8 cellular contexts compared by ENCODE assay signal in the genomic region with DNA sequence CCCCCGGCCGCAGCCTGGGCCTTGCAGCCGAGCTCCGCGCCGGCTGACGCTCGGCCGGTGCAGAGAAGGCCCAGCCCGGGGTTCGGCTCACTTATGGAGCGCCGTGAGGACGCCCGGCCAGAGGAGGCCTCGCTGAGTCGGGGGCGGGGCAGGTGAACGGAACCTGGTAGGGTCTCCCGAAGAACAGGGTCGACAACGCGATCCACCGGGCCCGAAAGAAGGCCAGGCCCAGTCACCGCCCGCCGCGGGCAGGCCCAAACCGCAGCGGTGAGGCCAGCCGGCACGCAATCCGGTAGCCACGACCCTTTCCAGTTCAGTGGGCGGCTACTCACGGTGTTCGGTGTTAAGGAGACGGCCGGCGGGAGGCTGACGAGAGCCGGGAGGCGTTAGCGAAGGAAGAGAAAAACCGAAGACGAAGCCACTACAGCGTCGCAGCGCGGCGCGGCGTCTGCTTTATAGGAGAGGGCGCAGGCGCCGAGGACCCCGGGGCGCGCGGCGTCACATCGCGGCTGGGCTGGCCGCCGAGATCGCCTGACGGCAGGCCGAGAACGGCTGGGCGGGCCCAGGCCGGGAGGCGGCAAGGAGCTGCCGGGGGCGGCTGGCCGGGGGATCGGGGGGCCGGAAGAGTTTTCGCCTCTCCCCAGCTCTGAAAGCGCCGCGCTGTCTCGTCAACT. TPM values are rescaled to one million over a fixed set of nuclear protein-coding genes. Genes with fewer than 3 reads are reported as not detected.
DNase-seq lines count a peak whose midpoint lies in the region; ATAC-seq and TF ChIP-seq lines count a peak whose summit lies in the region.

Gene SKP1 (minus strand): TSS at position 428 of the 674 bp plus-strand sequence. CDS start 2,928 bp downstream, outside the sequence.

- TF ChIP-seq POLR2A in esophagus muscularis mucosa (IDR thresholded peaks at IDR 0.05; ENCODE audit: low read depth): peak; percentile 90

- H3K9me3 ChIP-seq in esophagus muscularis mucosa (no peaks in the 10 kb centered on the region), muscle layer of duodenum (ENCODE audit: control insufficient read depth in 1 of 2, low read length in 2 of 2) (no peaks in the 10 kb centered on the region)

- peaks cover 30% of the 10 kb centered on the region for H3K4me1 Mint-ChIP-seq in activated T-cell treated with anti-CD3 and anti-CD28 coated beads, Interleukin-2, amount 50 U/mL, for 72 hours (ENCODE audit: low read depth)

- DNase-seq in DMS114 treated with DMSO at 0.1 percent for 48 hours (lab: John Stamatoyannopoulos, UW; ENCODE audit: unreplicated experiment) (peak; percentile 68), HuH-7.5 (ENCODE audit: low spot score) (peak; percentile 49), RKO (ENCODE audit: low spot score) (peak; percentile 85), esophagus muscularis mucosa (ENCODE audit: extremely low spot score) (peak; percentile 93)
- peak; percentile 89 to 91 for DNase-seq in activated T-cell treated with anti-CD3 and anti-CD28 coated beads, Interleukin-2, amount 50 U/mL, for 72 hours
- DNase-seq in stimulated activated CD8-positive, alpha-beta memory T cell treated with anti-CD3 and anti-CD28 coated beads, Interleukin-7, amount 100 ng/mL, for 24 hours (ENCODE audit: low read depth): peak; percentile 64

- WGBS in esophagus muscularis mucosa: no CpG with 5 or more reads among the region's 83 CpGs

- H3K4me3 Mint-ChIP-seq in activated T-cell treated with anti-CD3 and anti-CD28 coated beads, Interleukin-2, amount 50 U/mL, for 72 hours: peak within 1 kb of the TSS; percentile 93 to 94

- peaks cover 8 to 22% (median 20%) of the 10 kb centered on the region in 4 donors for H3K36me3 ChIP-seq in esophagus muscularis mucosa
- peaks cover 0 to 19% of the 10 kb centered on the region in 2 donors for H3K36me3 ChIP-seq in muscle layer of duodenum (ENCODE audit: control insufficient read depth in 1 of 2, insufficient read depth in 2 of 2, low read length in 2 of 2)

- TF ChIP-seq CTCF in esophagus muscularis mucosa (IDR thresholded peaks at IDR 0.05): no peak

- H3K9me3 Mint-ChIP-seq in activated T-cell treated with anti-CD3 and anti-CD28 coated beads, Interleukin-2, amount 50 U/mL, for 72 hours: no peaks in the 10 kb centered on the region

- TF ChIP-seq EP300 in esophagus muscularis mucosa (IDR thresholded peaks at IDR 0.05): no peak

- peaks cover 10 to 26% of the 10 kb centered on the region in 2 donors for H3K36me3 Mint-ChIP-seq in activated T-cell treated with anti-CD3 and anti-CD28 coated beads, Interleukin-2, amount 50 U/mL, for 72 hours (ENCODE audit: insufficient read depth in 2 of 2)

- ATAC-seq in GM21515 (IDR thresholded peaks at IDR 0.05; ENCODE audit: unreplicated experiment): peak; percentile 73
- ATAC-seq in activated T-cell treated with anti-CD3 and anti-CD28 coated beads, Interleukin-2, amount 50 U/mL, for 72 hours (replicated peaks in 1 of 2): peak; percentile 86 to 88

- peaks cover 34 to 51% (median 47%) of the 10 kb centered on the region in 4 donors for H3K4me1 ChIP-seq in esophagus muscularis mucosa
- H3K4me1 ChIP-seq in muscle layer of duodenum (ENCODE audit: control insufficient read depth in 1 of 2, insufficient read depth in 2 of 2, low read length in 2 of 2): peaks cover 6 to 31% of the 10 kb centered on the region in 2 donors

- peak within 1 kb of the TSS; percentile 96 for H3K27ac Mint-ChIP-seq in activated T-cell treated with anti-CD3 and anti-CD28 coated beads, Interleukin-2, amount 50 U/mL, for 72 hours

- H3K4me3 ChIP-seq in esophagus muscularis mucosa: peak within 1 kb of the TSS; percentile 67 to 94 (median 94)
- peak within 1 kb of the TSS; percentile 92 to 95 for H3K4me3 ChIP-seq in muscle layer of duodenum (ENCODE audit: low read depth in 1 of 2, low read length in 2 of 2)

- intact Hi-C loops in esophagus muscularis mucosa (cut with DNase I): loop anchor here (5.0 to 10.0 kb wide), 2 partner anchors 51 to 398 kb away; partner anchors contain the start of gene PPP2CA

- H3K27me3 Mint-ChIP-seq in activated T-cell treated with anti-CD3 and anti-CD28 coated beads, Interleukin-2, amount 50 U/mL, for 72 hours (ENCODE audit: low read depth): no peaks in the 10 kb centered on the region

- H3K27ac ChIP-seq in esophagus muscularis mucosa (replicated peaks in 1 of 4) (peak within 1 kb of the TSS; percentile 95 to 99 (median 98)), muscle layer of duodenum (ENCODE audit: low read length) (peak within 1 kb of the TSS; percentile 94)

- H3K27me3 ChIP-seq in esophagus muscularis mucosa (no peaks in the 10 kb centered on the region), muscle layer of duodenum (ENCODE audit: low read depth, low read length) (no peaks in the 10 kb centered on the region)

RNA-seq across cellular contexts. Expression of gene SKP1, which starts in this region (rescaled TPM):
- total RNA-seq in activated T-cell treated with anti-CD3 and anti-CD28 coated beads, Interleukin-2, amount 50 U/mL, for 72 hours: 100 to 1,000 TPM; 201 to 238 TPM
- 100 to 1,000 TPM; 170 to 345 (median 322) TPM for total RNA-seq in esophagus muscularis mucosa

Comparison
In these comparisons a context has a peak if more than half of its experiments do, and no peak if none do; other contexts are left out.
1. Peak in every context shown above with its lines: DNase-seq, ATAC-seq, H3K4me3 ChIP-seq and H3K27ac ChIP-seq.